ENCODE assay signal across 14 cellular contexts in genomic region chrX:37380920-37381319, GRCh38. TPM values are rescaled to one million over a fixed set of nuclear protein-coding genes. Genes with fewer than 3 reads are reported as not detected.
DNase-seq lines count a peak whose midpoint lies in the region; ATAC-seq and TF ChIP-seq lines count a peak whose summit lies in the region.
"Had no signal": no experiment of that assay in that cellular context is flagged by ENCODE, and none has a peak within 500 bp of the region (broad histone marks: within the 10 kb centered on the region; RNA-seq: fewer than 3 reads in every experiment).

No MANE protein-coding gene starts in this region.

- H3K36me3 Mint-ChIP-seq in CD8-positive, alpha-beta T cell, result no peaks in the 10 kb centered on the region

- H3K9me3 ChIP-seq in heart right ventricle, result no peaks in the 10 kb centered on the region
- H3K9me3 ChIP-seq in CD8-positive, alpha-beta T cell (ENCODE audit: low read length), result no peaks in the 10 kb centered on the region
- H3K9me3 ChIP-seq: spleen had no signal

- intact Hi-C loops in heart right ventricle (cut with DNase I), result no loop called here
- intact Hi-C loops in cardiac septum (cut with DNase I), result no loop called here
- intact Hi-C loops in CD8-positive, alpha-beta T cell (cut with DNase I, micrococcal nuclease), result no loop called here
- intact Hi-C loops in lower leg skin (cut with DNase I; ENCODE audit: low total_unique reads), result no loop called here

- peak in 1 of 2 donors; percentile 13 for DNase-seq in heart right ventricle
- DNase-seq in cardiac septum (ENCODE audit: low spot score), result no peak
- DNase-seq in astrocyte of the hippocampus (ENCODE audit: low read depth, low spot score), result peak; percentile 73
- DNase-seq in iris pigment epithelial cell (ENCODE audit: low read depth), result peak; percentile 86
- DNase-seq in CD8-positive, alpha-beta T cell, result no peak
- no peak for DNase-seq in H7
- DNase-seq in lower leg skin (ENCODE audit: low spot score in 2 of 2), result no peak
- DNase-seq: activated T-cell treated with anti-CD3 and anti-CD28 coated beads, Interleukin-2, amount 50 U/mL, for 48 hours; effector memory CD8-positive, alpha-beta T cell; NCI-H510A treated with DMSO at 0.1 percent for 48 hours; spleen had no signal

- 29 to 40% methylated on average over 1 of the region's 1 CpG for WGBS in heart right ventricle, 2 donors
- 79 to 88% methylated on average over 1 of the region's 1 CpG for WGBS in lower leg skin, 2 donors

- ATAC-seq in heart right ventricle (peak in 6 of 8 donors; percentile 57 to 85 (median 72)), HG02610 (IDR thresholded peaks at IDR 0.05; ENCODE audit: unreplicated experiment) (no peak)
- no peak for ATAC-seq in CD8-positive, alpha-beta T cell
- ATAC-seq: effector memory CD8-positive, alpha-beta T cell had no signal

- no peak overlapping the region for H3K4me3 Mint-ChIP-seq in CD8-positive, alpha-beta T cell
- H3K4me3 Mint-ChIP-seq: effector memory CD8-positive, alpha-beta T cell; T-helper 1 cell treated with Interleukin-12 subunit alpha and Interleukin-12 subunit beta and Interleukin-4 antibody, amounts not matched to agents 30 μg/mL and 1 μg/mL, for 36 hours had no signal

- H3K36me3 ChIP-seq in heart right ventricle (no peaks in the 10 kb centered on the region), H7 (replicated peaks; ENCODE audit: control insufficient read depth, insufficient read depth, low read length) (no peaks in the 10 kb centered on the region)
- H3K36me3 ChIP-seq in CD8-positive, alpha-beta T cell (ENCODE audit: insufficient read depth, low read length), result no peaks in the 10 kb centered on the region
- H3K36me3 ChIP-seq: spleen had no signal

- peaks cover 0 to 62% (median 17%) of the 10 kb centered on the region in 9 donors for H3K4me1 ChIP-seq in heart right ventricle
- no peaks in the 10 kb centered on the region for H3K4me1 ChIP-seq in CD8-positive, alpha-beta T cell (ENCODE audit: insufficient read depth, low read length)
- H3K4me1 ChIP-seq: spleen had no signal

- H3K27me3 Mint-ChIP-seq in CD8-positive, alpha-beta T cell (ENCODE audit: low read depth), result no peaks in the 10 kb centered on the region
- H3K27me3 Mint-ChIP-seq: effector memory CD8-positive, alpha-beta T cell had no signal

- H3K27me3 ChIP-seq in heart right ventricle, result no peaks in the 10 kb centered on the region
- H3K27me3 ChIP-seq in CD8-positive, alpha-beta T cell (ENCODE audit: insufficient read depth, low read length), result no peaks in the 10 kb centered on the region
- H3K27me3 ChIP-seq in H7 (ENCODE audit: control insufficient read depth, insufficient read depth, low read length), result no peaks in the 10 kb centered on the region
- H3K27me3 ChIP-seq: spleen had no signal

- POLR2A ChIA-PET in CD8-positive, alpha-beta T cell (lab: Charles Lee), result no interaction called here

- TF ChIP-seq CTCF in heart right ventricle (IDR thresholded peaks at IDR 0.05) (no peak), lower leg skin (IDR thresholded peaks at IDR 0.05) (no peak)
- no peak for TF ChIP-seq CTCF in CD8-positive, alpha-beta T cell (IDR thresholded peaks at IDR 0.05)

- CTCF ChIA-PET in CD8-positive, alpha-beta T cell (lab: Charles Lee), result no interaction called here

- TF ChIP-seq POLR2A in lower leg skin (IDR thresholded peaks at IDR 0.05), result no peak

- no peak overlapping the region for H3K27ac Mint-ChIP-seq in CD8-positive, alpha-beta T cell
- H3K27ac Mint-ChIP-seq: effector memory CD8-positive, alpha-beta T cell; T-helper 1 cell treated with Interleukin-12 subunit alpha and Interleukin-12 subunit beta and Interleukin-4 antibody, amounts not matched to agents 30 μg/mL and 1 μg/mL, for 36 hours had no signal

- no peak overlapping the region for H3K4me3 ChIP-seq in heart right ventricle
- H3K4me3 ChIP-seq in CD8-positive, alpha-beta T cell (ENCODE audit: low read depth, low read length), result no peak overlapping the region
- no peak overlapping the region for H3K4me3 ChIP-seq in H7 (ENCODE audit: insufficient read depth, low read depth, low read length)
- H3K4me3 ChIP-seq in lower leg skin (ENCODE audit: low read depth, poor library complexity, severe bottlenecking), result no peak overlapping the region
- H3K4me3 ChIP-seq: spleen had no signal

- H3K27ac ChIP-seq in heart right ventricle, result peak overlapping the region in 2 of 10 donors; percentile 2 to 21
- no peak overlapping the region for H3K27ac ChIP-seq in CD8-positive, alpha-beta T cell (ENCODE audit: low read depth, low read length)
- H3K27ac ChIP-seq: KMS-11, spleen had no signal

- H3K9me3 Mint-ChIP-seq in CD8-positive, alpha-beta T cell, result peaks cover 3% of the 10 kb centered on the region
- H3K9me3 Mint-ChIP-seq: T-helper 1 cell treated with Interleukin-12 subunit alpha and Interleukin-12 subunit beta and Interleukin-4 antibody, amounts not matched to agents 30 μg/mL and 1 μg/mL, for 36 hours had no signal

- H3K4me1 Mint-ChIP-seq in CD8-positive, alpha-beta T cell (ENCODE audit: low read depth), result no peaks in the 10 kb centered on the region

RNA-seq across cellular contexts. Expression of gene PRRG1, which starts 31.8 kb away (rescaled TPM):
- total RNA-seq in heart right ventricle, result 10 to 100 TPM in 7 of 10 donors, 1 to 10 TPM in 3; 8.8 to 15.9 (median 11.2) TPM
- polyA plus RNA-seq in heart right ventricle, result 1 to 10 TPM; 3.0 to 4.0 TPM
- 9.8 TPM for total RNA-seq in cardiac septum
- total RNA-seq in CD8-positive, alpha-beta T cell, result not detected
- total RNA-seq in H7 (2014; rRNA removed; shearing (Covaris generic)), result 9.1 and 16.4 TPM in 2 replicates
- 1 to 10 TPM; 4.0 to 8.1 (median 6.1) TPM for total RNA-seq in lower leg skin

Comparison
In these comparisons a context has a peak if more than half of its experiments do, and no peak if none do; other contexts are left out.
1. ATAC-seq: peak in heart right ventricle (6 of 8); none in CD8-positive, alpha-beta T cell (single experiment) and HG02610 (single experiment).
2. DNase-seq: peak in astrocyte of the hippocampus (single experiment) and iris pigment epithelial cell (single experiment); none in cardiac septum (single experiment), CD8-positive, alpha-beta T cell (0 of 7), H7 (single experiment) and lower leg skin (0 of 2).
3. RNA of gene PRRG1, which starts 31.8 kb away (total RNA-seq): 8.8 to 15.9 TPM in heart right ventricle, 9.8 TPM in cardiac septum (single experiment), 9.1 to 16.4 TPM in H7 and 4.0 to 8.1 TPM in lower leg skin; not detected in CD8-positive, alpha-beta T cell; every median in the first group is over 4 times any median in the second.